In genomic region chr6:53725791-53726575, GRCh38 we compare ENCODE assay signal across 8 cellular contexts.
DNase-seq lines count a peak whose midpoint lies in the region; ATAC-seq, FAIRE-seq and TF ChIP-seq lines count a peak whose summit lies in the region.

No MANE protein-coding gene starts in this region.

- no peak for FAIRE-seq in pancreas (lab: Jason Lieb, UNC)

- H3K4me3 ChIP-seq in Loucy (ENCODE audit: low read length, poor library complexity, severe bottlenecking) (no peak overlapping the region), pancreas (no peak overlapping the region)

- H3K36me3 ChIP-seq in Loucy (ENCODE audit: insufficient read depth, low read length) (no peaks in the 10 kb centered on the region), pancreas (no peaks in the 10 kb centered on the region)

- H3K9me3 Mint-ChIP-seq in type B pancreatic cell: peaks cover 5% of the 10 kb centered on the region

- H3K4me2 ChIP-seq in Loucy (ENCODE audit: low read depth, low read length, poor library complexity, severe bottlenecking): no peak overlapping the region

- ATAC-seq in pancreas: peak; percentile 83 to 95 (median 92)

- H3K27me3 ChIP-seq in Loucy (ENCODE audit: insufficient read depth, low read length, poor library complexity, severe bottlenecking) (no peaks in the 10 kb centered on the region), pancreas (no peaks in the 10 kb centered on the region)

- H3K9me3 ChIP-seq in Loucy (ENCODE audit: insufficient read depth, low read depth, low read length) (no peaks in the 10 kb centered on the region), pancreas (no peaks in the 10 kb centered on the region)

- no peaks in the 10 kb centered on the region for H3K36me3 Mint-ChIP-seq in type B pancreatic cell

- peaks cover 3% of the 10 kb centered on the region for H3K4me1 ChIP-seq in Loucy (ENCODE audit: insufficient read depth, low read length, poor library complexity, severe bottlenecking)
- peaks cover 0 to 7% (median 3%) of the 10 kb centered on the region in 3 donors for H3K4me1 ChIP-seq in pancreas

- H3K27ac ChIP-seq in pancreas: no peak overlapping the region

- H3K27me3 Mint-ChIP-seq in type B pancreatic cell: no peaks in the 10 kb centered on the region

- no peak overlapping the region for H3K9ac ChIP-seq in Loucy (ENCODE audit: low read depth, low read length, poor library complexity, severe bottlenecking)

- H3F3A ChIP-seq in Loucy (ENCODE audit: low read depth): no peaks in the 10 kb centered on the region

- intact Hi-C loops in pancreas (cut with DNase I): loop anchor here in 1 of 3 donors (10.0 kb wide), 2 partner anchors 221 to 229 kb away; no protein-coding TSS in a partner anchor

- no peaks in the 10 kb centered on the region for H4K20me1 ChIP-seq in Loucy (ENCODE audit: insufficient read depth, low read length, poor library complexity, severe bottlenecking)

- DNase-seq in ELF-1 (ENCODE audit: low read depth, low spot score) (peak; percentile 88), H4 (ENCODE audit: low spot score) (peak; percentile 74), SHP77 treated with DMSO at 0.1 percent for 48 hours (lab: John Stamatoyannopoulos, UW) (peak; percentile 45), foreskin melanocyte (peak; percentile 57), pancreas (peak; percentile 49 to 92 (median 80)), type B pancreatic cell (ENCODE audit: extremely low spot score, unreplicated experiment) (peak; percentile 84)
- peak; percentile 58 for DNase-seq in activated effector memory CD4-positive, alpha-beta T cell treated with Interleukin-2 at 50 U/mL for 16 hours

- H3K4me1 Mint-ChIP-seq in type B pancreatic cell (ENCODE audit: unreplicated experiment): peaks cover 22% of the 10 kb centered on the region

- H3K27ac Mint-ChIP-seq in type B pancreatic cell: peak overlapping the region; percentile 33

- H3K79me2 ChIP-seq in Loucy (ENCODE audit: insufficient read depth, low read length): no peaks in the 10 kb centered on the region

- TF ChIP-seq CTCF in Loucy (conservative IDR thresholded peaks at IDR 0.05; ENCODE audit: low read length) (peak; percentile 95), pancreas (IDR thresholded peaks at IDR 0.05) (peak; percentile 88 to 98 (median 96)), type B pancreatic cell (conservative IDR thresholded peaks at IDR 0.05) (peak; percentile 96)

- no peak overlapping the region for H3K4me3 Mint-ChIP-seq in type B pancreatic cell

- H2AFZ ChIP-seq in Loucy (ENCODE audit: low read length): peak overlapping the region; percentile 58; the same call in 1 of the 2 replicates

- 38 to 42% methylated on average over 17 to 18 of the region's 18 CpGs for WGBS in pancreas, 2 donors

- no peaks in the 10 kb centered on the region for H3K9me2 ChIP-seq in Loucy (replicated peaks; ENCODE audit: low read depth, low read length)
